18 cellular contexts compared by ENCODE assay signal in the genomic region with DNA sequence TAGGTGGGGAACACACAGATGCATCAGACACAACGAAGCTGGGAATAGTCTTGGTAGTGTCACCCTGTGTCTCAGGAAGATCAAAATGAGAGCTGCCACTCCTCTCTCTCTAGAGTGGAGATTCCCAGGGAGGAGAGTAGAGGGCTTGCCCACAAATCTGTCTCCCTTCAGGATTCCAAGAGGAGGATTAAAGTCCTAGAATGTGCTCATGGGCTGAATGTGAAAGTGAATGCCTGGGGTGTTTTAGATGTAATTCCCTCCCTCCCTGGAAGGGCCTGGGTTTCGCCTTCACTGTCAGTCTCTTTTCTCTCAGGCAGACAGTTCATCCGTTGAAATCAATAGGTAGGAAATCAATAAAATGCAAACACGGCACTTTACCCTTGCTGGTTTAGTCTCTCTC.
A peak's percentile ranks its signal among the peaks of the same experiment; 100 is the strongest.
DNase-seq lines count a peak whose midpoint lies in the region; ATAC-seq, FAIRE-seq and TF ChIP-seq lines count a peak whose summit lies in the region.
"Had no signal": no experiment of that assay in that cellular context is flagged by ENCODE, and none has a peak within 500 bp of the region (broad histone marks: within the 10 kb centered on the region; RNA-seq: fewer than 3 reads in every experiment).

No MANE protein-coding gene starts in this region.

- no peaks in the 10 kb centered on the region for H3K27me3 Mint-ChIP-seq in activated T-helper 17 cell treated with anti-CD3 and anti-CD28 coated beads, Interleukin-2, amount 50 U/mL, for 72 hours
- H3K27me3 Mint-ChIP-seq in activated CD8-positive, alpha-beta T cell treated with anti-CD3 and anti-CD28 coated beads, Interleukin-2, amount 10 ng/mL, durations not matched to agents 7 days and 5 days (ENCODE audit: low read depth) = no peaks in the 10 kb centered on the region

- WGBS in HepG2 (ENCODE audit: low lambda C conversion rate) = 26% methylated on average over 4 of the region's 4 CpGs

- TF ChIP-seq RAD21 in HepG2 (CRISPR knock-in tag; IDR thresholded peaks at IDR 0.05) = no peak

- no peak overlapping the region for H3K27ac ChIP-seq in HepG2 (ENCODE audit: extremely low read length, insufficient read depth, low read length)
- H3K27ac ChIP-seq: A549, C4-2B had no signal

- no peak overlapping the region for H3K4me2 ChIP-seq in HepG2 (ENCODE audit: low read depth, low read length)
- H3K4me2 ChIP-seq: A549 had no signal

- no peak overlapping the region for H3K27ac Mint-ChIP-seq in activated T-helper 17 cell treated with anti-CD3 and anti-CD28 coated beads, Interleukin-2, amount 50 U/mL, for 72 hours
- H3K27ac Mint-ChIP-seq in activated CD8-positive, alpha-beta T cell treated with anti-CD3 and anti-CD28 coated beads, Interleukin-2, amount 10 ng/mL, durations not matched to agents 7 days and 5 days = no peak overlapping the region
- H3K27ac Mint-ChIP-seq: CD4-positive, alpha-beta memory T cell had no signal

- H3K4me1 ChIP-seq in HepG2 (ENCODE audit: insufficient read depth, low read length) = no peaks in the 10 kb centered on the region
- H3K4me1 ChIP-seq: A549, BE2C had no signal

- TF ChIP-seq EP300 in HepG2 (IDR thresholded peaks at IDR 0.05; ENCODE audit: low read depth in 2 of 2, low read length in 2 of 2) (no peak), HepG2 (CRISPR knock-in tag; IDR thresholded peaks at IDR 0.05; ENCODE audit: borderline replicate concordance) (no peak)

- H3K9ac ChIP-seq in HepG2 (ENCODE audit: insufficient read depth, low read depth, low read length) = no peak overlapping the region

- H3K4me3 ChIP-seq in HepG2 (replicated peaks in 1 of 3; ENCODE audit: insufficient read depth in 1 of 3, low read depth in 2 of 3, low read length in 3 of 3) = no peak overlapping the region
- H3K4me3 ChIP-seq: A549 had no signal

- POLR2A ChIA-PET in HepG2 (lab: Yijun Ruan, JAX) = no interaction called here
- POLR2A ChIA-PET in activated CD8-positive, alpha-beta T cell treated with anti-CD3 and anti-CD28 coated beads, Interleukin-2, amount 10 ng/mL, durations not matched to agents 7 days and 5 days (lab: Charles Lee) = no interaction called here

- no peaks in the 10 kb centered on the region for H3K27me3 ChIP-seq in HepG2 (ENCODE audit: control insufficient read depth in 1 of 2, insufficient read depth in 2 of 2, low read length in 2 of 2)
- H3K27me3 ChIP-seq: BE2C had no signal

- H3K79me2 ChIP-seq in HepG2 (ENCODE audit: insufficient read depth, low read length) = no peaks in the 10 kb centered on the region

- in situ Hi-C loops in HepG2 (cut with HindIII; ENCODE audit: extremely low pct_ligation_motif_present, low pct_unique_long_range_greater_than_20kb) = no loop called here

- H4K20me1 ChIP-seq in HepG2 (ENCODE audit: insufficient read depth, low read length) = no peaks in the 10 kb centered on the region

- H3K9me3 ChIP-seq in HepG2 (ENCODE audit: low read length) = no peaks in the 10 kb centered on the region
- H3K9me3 ChIP-seq: A549, BE2C had no signal

- H3K36me3 Mint-ChIP-seq in activated T-helper 17 cell treated with anti-CD3 and anti-CD28 coated beads, Interleukin-2, amount 50 U/mL, for 72 hours (ENCODE audit: low read depth) = no peaks in the 10 kb centered on the region
- H3K36me3 Mint-ChIP-seq in activated CD8-positive, alpha-beta T cell treated with anti-CD3 and anti-CD28 coated beads, Interleukin-2, amount 10 ng/mL, durations not matched to agents 7 days and 5 days (ENCODE audit: low read depth) = no peaks in the 10 kb centered on the region
- H3K36me3 Mint-ChIP-seq: CD4-positive, alpha-beta memory T cell had no signal

- H3K4me1 Mint-ChIP-seq in activated T-helper 17 cell treated with anti-CD3 and anti-CD28 coated beads, Interleukin-2, amount 50 U/mL, for 72 hours = no peaks in the 10 kb centered on the region
- H3K4me1 Mint-ChIP-seq in activated CD8-positive, alpha-beta T cell treated with anti-CD3 and anti-CD28 coated beads, Interleukin-2, amount 10 ng/mL, durations not matched to agents 7 days and 5 days (ENCODE audit: low read depth) = no peaks in the 10 kb centered on the region

- intact Hi-C loops in HepG2 (cut with micrococcal nuclease; ENCODE audit: unreplicated experiment) = no loop called here

- TF ChIP-seq POLR2A in HepG2 (IDR thresholded peaks at IDR 0.05; ENCODE audit: insufficient read depth in 1 of 2, low read depth in 2 of 2, low read length in 2 of 2) = no peak

- FAIRE-seq in HepG2 (lab: Jason Lieb, UNC) = no peak
- FAIRE-seq: A549, G401.6, GM12892, GM19239, H54 had no signal

- H3K9me3 Mint-ChIP-seq in activated T-helper 17 cell treated with anti-CD3 and anti-CD28 coated beads, Interleukin-2, amount 50 U/mL, for 72 hours = peaks cover 23% of the 10 kb centered on the region
- peaks cover 5% of the 10 kb centered on the region for H3K9me3 Mint-ChIP-seq in activated CD8-positive, alpha-beta T cell treated with anti-CD3 and anti-CD28 coated beads, Interleukin-2, amount 10 ng/mL, durations not matched to agents 7 days and 5 days (ENCODE audit: insufficient read depth)

- no peak for ATAC-seq in HepG2
- no peak for ATAC-seq in activated T-helper 17 cell treated with anti-CD3 and anti-CD28 coated beads, Interleukin-2, amount 50 U/mL, for 72 hours (replicated peaks)
- ATAC-seq in activated CD8-positive, alpha-beta T cell treated with anti-CD3 and anti-CD28 coated beads, Interleukin-2, amount 10 ng/mL, durations not matched to agents 7 days and 5 days = no peak
- ATAC-seq: A549, HCT116 had no signal

- CTCF ChIA-PET in HepG2 (lab: Yijun Ruan, JAX; ENCODE audit: low intra/inter-chr PET ratio, low total read pairs) = no interaction called here
- CTCF ChIA-PET in activated CD8-positive, alpha-beta T cell treated with anti-CD3 and anti-CD28 coated beads, Interleukin-2, amount 10 ng/mL, durations not matched to agents 7 days and 5 days (lab: Charles Lee) = no interaction called here

- DNase-seq in NCI-H187 treated with DMSO at 0.1 percent for 48 hours (lab: John Stamatoyannopoulos, UW) (peak; percentile 75), NCI-H345 treated with DMSO at 0.1 percent for 48 hours (lab: John Stamatoyannopoulos, UW; ENCODE audit: unreplicated experiment) (peak; percentile 41), HepG2 (ENCODE audit: low spot score) (no peak), retina (peak; percentile 37), NCI-H2196 (lab: John Stamatoyannopoulos, UW; ENCODE audit: unreplicated experiment) (no peak), NCI-H2227 (lab: John Stamatoyannopoulos, UW; ENCODE audit: unreplicated experiment) (no peak)
- DNase-seq in activated CD8-positive, alpha-beta T cell treated with anti-CD3 and anti-CD28 coated beads, Interleukin-2, amount 10 ng/mL, durations not matched to agents 7 days and 5 days = no peak
- DNase-seq: BE2C; CD4-positive, alpha-beta memory T cell; DMS79 had no signal

- H3K36me3 ChIP-seq in HepG2 (replicated peaks in 1 of 2; ENCODE audit: control insufficient read depth in 1 of 2, insufficient read depth in 2 of 2, low read length in 2 of 2) = no peaks in the 10 kb centered on the region
- H3K36me3 ChIP-seq: BE2C had no signal

- no peak overlapping the region for H3K4me3 Mint-ChIP-seq in activated T-helper 17 cell treated with anti-CD3 and anti-CD28 coated beads, Interleukin-2, amount 50 U/mL, for 72 hours
- H3K4me3 Mint-ChIP-seq in activated CD8-positive, alpha-beta T cell treated with anti-CD3 and anti-CD28 coated beads, Interleukin-2, amount 10 ng/mL, durations not matched to agents 7 days and 5 days = no peak overlapping the region
- H3K4me3 Mint-ChIP-seq: CD4-positive, alpha-beta memory T cell had no signal

- no TSS peak for BruUV-seq in HepG2 (replicated peaks; lab: Mats Ljungman, UMichigan)

- TF ChIP-seq CTCF in HepG2 (CRISPR knock-in tag; IDR thresholded peaks at IDR 0.05) = no peak

- no peak overlapping the region for H2AFZ ChIP-seq in HepG2 (ENCODE audit: low read length)

TF ChIP-seq in HepG2, 621 proteins besides CTCF, POLR2A, EP300 and RAD21:
- TF ChIP-seq GATAD1 (CRISPR knock-in tag; IDR thresholded peaks at IDR 0.05) = no peak
- no peak for TF ChIP-seq ZNF577 (CRISPR knock-in tag; IDR thresholded peaks at IDR 0.05; ENCODE audit: borderline replicate concordance, low read depth)
- TF ChIP-seq ZNF589 (CRISPR knock-in tag; conservative IDR thresholded peaks at IDR 0.05) = no peak
- TF ChIP-seq ZNF713 (CRISPR knock-in tag; IDR thresholded peaks at IDR 0.05) = no peak
- TF ChIP-seq SOX13 (IDR thresholded peaks at IDR 0.05) = no peak
- no peak for TF ChIP-seq SOX13 (CRISPR knock-in tag; conservative IDR thresholded peaks at IDR 0.05 in 1 of 2, IDR thresholded peaks at IDR 0.05 in 1 of 2)
- no peak for TF ChIP-seq ZIK1 (CRISPR knock-in tag; IDR thresholded peaks at IDR 0.05; ENCODE audit: borderline replicate concordance, low read depth)
- peak; percentile 72; the same call in 1 of the 2 replicates for TF ChIP-seq KAT2B (IDR thresholded peaks at IDR 0.05; ENCODE audit: borderline replicate concordance, low read depth, low read length)

Comparison
In these comparisons a context has a peak if more than half of its experiments do, and no peak if none do; other contexts are left out.
1. DNase-seq: peak in NCI-H187 treated with DMSO at 0.1 percent for 48 hours (single experiment), NCI-H345 treated with DMSO at 0.1 percent for 48 hours (single experiment) and retina (single experiment); none in HepG2 (single experiment), NCI-H2196 (single experiment), NCI-H2227 (single experiment) and activated CD8-positive, alpha-beta T cell treated with anti-CD3 and anti-CD28 coated beads, Interleukin-2, amount 10 ng/mL, durations not matched to agents 7 days and 5 days (single experiment).